Comparison of ENCODE assay signal across 16 cellular contexts in the genomic region with DNA sequence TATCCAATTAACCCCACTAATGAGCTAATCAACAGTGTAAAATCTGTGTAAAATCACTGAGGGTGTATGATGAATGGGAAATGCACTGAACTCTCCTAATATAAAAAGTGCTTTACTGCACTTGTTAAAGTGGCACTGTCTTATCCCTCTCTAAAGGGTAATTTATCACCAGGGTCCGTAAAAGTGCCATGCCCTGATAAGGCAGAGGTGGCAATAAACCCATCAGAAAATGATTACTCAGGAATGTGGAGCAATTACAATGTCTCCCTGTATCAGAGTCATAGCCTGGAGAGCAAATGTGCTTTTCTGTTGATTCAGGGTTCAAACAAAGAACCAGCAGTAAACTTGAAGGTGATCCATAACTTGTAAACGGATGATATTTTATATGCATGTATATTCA.
"Had no signal": no experiment of that assay in that cellular context is flagged by ENCODE, and none has a peak within 500 bp of the region (broad histone marks: within the 10 kb centered on the region; RNA-seq: fewer than 3 reads in every experiment).

No MANE protein-coding gene starts in this region.

- H3K27me3 ChIP-seq: right atrium auricular region, sigmoid colon had no signal

- DNase-seq: effector memory CD4-positive, alpha-beta T cell; immature natural killer cell; left ventricle myocardium superior; naive thymus-derived CD8-positive, alpha-beta T cell; sigmoid colon; stimulated activated CD4-positive, alpha-beta T cell treated with anti-CD3 and anti-CD28 coated beads, Interleukin-12 subunit alpha, Interleukin-12 subunit beta, amount 100 ng/mL, for 4 hours; stimulated activated naive CD4-positive, alpha-beta T cell treated with Interleukin-2 at 50 U/mL for 16 hours; trophoblast cell had no signal

- H3K36me3 ChIP-seq: right atrium auricular region, sigmoid colon had no signal

- H3K4me1 ChIP-seq: right atrium auricular region, sigmoid colon had no signal

- ATAC-seq: esophagus mucosa; left ventricle myocardium superior; naive thymus-derived CD8-positive, alpha-beta T cell had no signal

- H3K9me3 Mint-ChIP-seq: neural crest cell had no signal

- H3K36me3 Mint-ChIP-seq: immature natural killer cell; naive thymus-derived CD8-positive, alpha-beta T cell had no signal

- H3K9me3 ChIP-seq: right atrium auricular region, sigmoid colon had no signal

- H3K4me1 Mint-ChIP-seq: immature natural killer cell; naive thymus-derived CD8-positive, alpha-beta T cell had no signal

- H3K27ac ChIP-seq: right atrium auricular region, sigmoid colon, skin epidermis had no signal

- FAIRE-seq: endometrium, frontal cortex, keratinocyte had no signal

- H3K27ac Mint-ChIP-seq: immature natural killer cell; naive thymus-derived CD8-positive, alpha-beta T cell had no signal

- H3K27me3 Mint-ChIP-seq: naive thymus-derived CD8-positive, alpha-beta T cell had no signal

- H3K4me3 Mint-ChIP-seq: immature natural killer cell; naive thymus-derived CD8-positive, alpha-beta T cell; neural crest cell had no signal

- H3K4me3 ChIP-seq: lung, right atrium auricular region, sigmoid colon, skin epidermis had no signal
